Comparison of ENCODE assay signal across 2 cellular contexts in the genomic region with DNA sequence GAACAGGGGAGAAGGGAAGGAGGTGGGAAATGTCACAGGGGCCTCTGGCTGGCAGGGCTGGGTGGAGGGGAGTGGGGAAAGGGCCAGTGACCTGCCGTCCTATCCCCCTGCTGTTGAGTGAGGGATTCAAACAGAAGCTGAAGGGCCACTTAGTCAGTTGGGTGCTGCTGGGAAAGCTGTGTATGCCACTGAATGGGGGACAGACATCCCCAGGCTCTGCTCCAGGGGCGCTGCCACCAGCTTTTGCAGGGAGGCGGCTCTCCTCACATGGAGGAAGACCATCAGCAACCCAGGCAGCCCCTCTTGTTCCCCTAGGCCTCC.
TF ChIP-seq lines count a peak whose summit lies in the region.

No MANE protein-coding gene starts in this region.

TF ChIP-seq in GM23338, 12 proteins besides CTCF, POLR2A, EP300 and RAD21 (continues in another document):
- TF ChIP-seq, protein P1, sequence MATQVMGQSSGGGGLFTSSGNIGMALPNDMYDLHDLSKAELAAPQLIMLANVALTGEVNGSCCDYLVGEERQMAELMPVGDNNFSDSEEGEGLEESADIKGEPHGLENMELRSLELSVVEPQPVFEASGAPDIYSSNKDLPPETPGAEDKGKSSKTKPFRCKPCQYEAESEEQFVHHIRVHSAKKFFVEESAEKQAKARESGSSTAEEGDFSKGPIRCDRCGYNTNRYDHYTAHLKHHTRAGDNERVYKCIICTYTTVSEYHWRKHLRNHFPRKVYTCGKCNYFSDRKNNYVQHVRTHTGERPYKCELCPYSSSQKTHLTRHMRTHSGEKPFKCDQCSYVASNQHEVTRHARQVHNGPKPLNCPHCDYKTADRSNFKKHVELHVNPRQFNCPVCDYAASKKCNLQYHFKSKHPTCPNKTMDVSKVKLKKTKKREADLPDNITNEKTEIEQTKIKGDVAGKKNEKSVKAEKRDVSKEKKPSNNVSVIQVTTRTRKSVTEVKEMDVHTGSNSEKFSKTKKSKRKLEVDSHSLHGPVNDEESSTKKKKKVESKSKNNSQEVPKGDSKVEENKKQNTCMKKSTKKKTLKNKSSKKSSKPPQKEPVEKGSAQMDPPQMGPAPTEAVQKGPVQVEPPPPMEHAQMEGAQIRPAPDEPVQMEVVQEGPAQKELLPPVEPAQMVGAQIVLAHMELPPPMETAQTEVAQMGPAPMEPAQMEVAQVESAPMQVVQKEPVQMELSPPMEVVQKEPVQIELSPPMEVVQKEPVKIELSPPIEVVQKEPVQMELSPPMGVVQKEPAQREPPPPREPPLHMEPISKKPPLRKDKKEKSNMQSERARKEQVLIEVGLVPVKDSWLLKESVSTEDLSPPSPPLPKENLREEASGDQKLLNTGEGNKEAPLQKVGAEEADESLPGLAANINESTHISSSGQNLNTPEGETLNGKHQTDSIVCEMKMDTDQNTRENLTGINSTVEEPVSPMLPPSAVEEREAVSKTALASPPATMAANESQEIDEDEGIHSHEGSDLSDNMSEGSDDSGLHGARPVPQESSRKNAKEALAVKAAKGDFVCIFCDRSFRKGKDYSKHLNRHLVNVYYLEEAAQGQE (IDR thresholded peaks at IDR 0.05; ENCODE audit: unreplicated experiment) = no peak
- TF ChIP-seq CREB1 (CRISPR knock-in tag; IDR thresholded peaks at IDR 0.05; ENCODE audit: low read depth) (no peak), STAT1 (IDR thresholded peaks at IDR 0.05; ENCODE audit: unreplicated experiment) (no peak), NANOG (IDR thresholded peaks at IDR 0.05; ENCODE audit: borderline replicate concordance) (no peak), POLR2AphosphoS5 (IDR thresholded peaks at IDR 0.05; ENCODE audit: low read depth) (no peak), ZNF114 (CRISPR knock-in tag; IDR thresholded peaks at IDR 0.05) (no peak), EZH2 (IDR thresholded peaks at IDR 0.05; ENCODE audit: low read depth, unreplicated experiment) (no peak), JUNB (IDR thresholded peaks at IDR 0.05; ENCODE audit: unreplicated experiment) (no peak), EZH2phosphoT487 (IDR thresholded peaks at IDR 0.05; ENCODE audit: unreplicated experiment) (no peak), ZNF331 (CRISPR knock-in tag; IDR thresholded peaks at IDR 0.05; ENCODE audit: low read depth) (no peak)
- TF ChIP-seq, protein P2, sequence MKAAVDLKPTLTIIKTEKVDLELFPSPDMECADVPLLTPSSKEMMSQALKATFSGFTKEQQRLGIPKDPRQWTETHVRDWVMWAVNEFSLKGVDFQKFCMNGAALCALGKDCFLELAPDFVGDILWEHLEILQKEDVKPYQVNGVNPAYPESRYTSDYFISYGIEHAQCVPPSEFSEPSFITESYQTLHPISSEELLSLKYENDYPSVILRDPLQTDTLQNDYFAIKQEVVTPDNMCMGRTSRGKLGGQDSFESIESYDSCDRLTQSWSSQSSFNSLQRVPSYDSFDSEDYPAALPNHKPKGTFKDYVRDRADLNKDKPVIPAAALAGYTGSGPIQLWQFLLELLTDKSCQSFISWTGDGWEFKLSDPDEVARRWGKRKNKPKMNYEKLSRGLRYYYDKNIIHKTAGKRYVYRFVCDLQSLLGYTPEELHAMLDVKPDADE (IDR thresholded peaks at IDR 0.05) = no peak

TF ChIP-seq in IMR-90, 13 proteins besides CTCF, POLR2A, EP300 and RAD21 (continued from another document):
- no peak for TF ChIP-seq FOS (IDR thresholded peaks at IDR 0.05; ENCODE audit: low read depth, low read length)
- TF ChIP-seq BHLHE40 (IDR thresholded peaks at IDR 0.05; ENCODE audit: low read depth, low read length) = no peak
- TF ChIP-seq RFX5 (IDR thresholded peaks at IDR 0.05; ENCODE audit: low read depth, low read length) = no peak
- no peak for TF ChIP-seq MAFK (IDR thresholded peaks at IDR 0.05; ENCODE audit: low read depth, low read length)
- TF ChIP-seq, protein P3, sequence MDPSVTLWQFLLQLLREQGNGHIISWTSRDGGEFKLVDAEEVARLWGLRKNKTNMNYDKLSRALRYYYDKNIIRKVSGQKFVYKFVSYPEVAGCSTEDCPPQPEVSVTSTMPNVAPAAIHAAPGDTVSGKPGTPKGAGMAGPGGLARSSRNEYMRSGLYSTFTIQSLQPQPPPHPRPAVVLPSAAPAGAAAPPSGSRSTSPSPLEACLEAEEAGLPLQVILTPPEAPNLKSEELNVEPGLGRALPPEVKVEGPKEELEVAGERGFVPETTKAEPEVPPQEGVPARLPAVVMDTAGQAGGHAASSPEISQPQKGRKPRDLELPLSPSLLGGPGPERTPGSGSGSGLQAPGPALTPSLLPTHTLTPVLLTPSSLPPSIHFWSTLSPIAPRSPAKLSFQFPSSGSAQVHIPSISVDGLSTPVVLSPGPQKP (IDR thresholded peaks at IDR 0.05; ENCODE audit: borderline replicate concordance, low read depth, low read length) = no peak
